Comparison of ENCODE assay signal across 1 cellular context in the genomic region with DNA sequence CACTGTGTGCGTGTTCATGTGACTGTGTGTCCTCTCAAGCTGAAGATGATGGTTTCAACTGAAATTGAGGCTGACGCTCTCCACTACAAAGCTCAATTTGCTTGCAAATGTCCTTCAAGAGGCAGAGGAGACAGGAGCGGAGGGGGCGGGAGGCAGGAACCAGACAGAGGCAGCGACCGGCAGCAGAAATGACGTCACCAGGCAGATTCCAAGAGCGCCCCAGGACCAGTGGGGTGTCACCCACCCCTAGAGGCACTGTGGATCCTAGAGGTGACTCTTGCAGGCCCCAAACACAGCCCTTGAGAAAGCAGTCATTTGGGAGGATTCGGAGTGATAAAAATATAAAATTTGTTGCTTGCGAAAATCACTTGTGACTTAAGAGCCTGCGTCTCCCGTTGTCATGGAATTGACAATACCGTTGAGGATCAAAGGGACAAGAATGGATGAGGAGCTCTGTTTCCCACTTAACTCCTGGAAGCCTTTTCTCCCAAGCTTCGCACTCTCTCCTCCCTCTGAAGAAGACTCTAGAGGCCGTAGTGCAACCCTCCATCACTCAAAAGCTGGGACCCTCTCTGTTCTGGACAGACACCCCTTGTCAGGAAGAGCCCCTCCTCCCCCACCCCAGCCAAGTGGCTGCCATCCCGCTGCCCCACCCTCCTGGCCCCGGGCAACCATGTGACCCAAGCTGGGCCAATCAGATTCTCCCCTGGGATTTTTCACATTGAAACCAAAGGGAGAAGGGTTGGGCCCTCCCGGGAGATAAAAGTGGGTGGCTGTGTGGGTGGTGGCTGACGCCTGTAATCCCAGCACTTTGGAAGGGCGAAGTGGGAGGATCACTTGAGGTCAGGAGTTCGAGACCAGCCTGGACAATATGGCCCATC.
TF ChIP-seq lines count a peak whose summit lies in the region.

No MANE protein-coding gene starts in this region.

TF ChIP-seq in SK-N-SH treated with all-trans-retinoic acid at 6 μM for 48 hours, 23 proteins besides CTCF, POLR2A, EP300 and RAD21 (continued from another document):
- TF ChIP-seq ZFP3 (CRISPR knock-in tag; IDR thresholded peaks at IDR 0.05) (no peak), TOX (CRISPR knock-in tag; IDR thresholded peaks at IDR 0.05; ENCODE audit: borderline replicate concordance) (no peak), OSR1 (CRISPR knock-in tag; IDR thresholded peaks at IDR 0.05) (no peak), RARB (CRISPR knock-in tag; IDR thresholded peaks at IDR 0.05) (no peak), CSDC2 (CRISPR knock-in tag; IDR thresholded peaks at IDR 0.05) (no peak), ZNF565 (CRISPR knock-in tag; conservative IDR thresholded peaks at IDR 0.05; ENCODE audit: low read depth) (no peak), GLIS3 (CRISPR knock-in tag; IDR thresholded peaks at IDR 0.05) (no peak), ZNF70 (CRISPR knock-in tag; IDR thresholded peaks at IDR 0.05) (no peak), BACH2 (CRISPR knock-in tag; IDR thresholded peaks at IDR 0.05; ENCODE audit: borderline replicate concordance) (no peak), SNAI2 (CRISPR knock-in tag; IDR thresholded peaks at IDR 0.05) (no peak)
- TF ChIP-seq, protein P1, sequence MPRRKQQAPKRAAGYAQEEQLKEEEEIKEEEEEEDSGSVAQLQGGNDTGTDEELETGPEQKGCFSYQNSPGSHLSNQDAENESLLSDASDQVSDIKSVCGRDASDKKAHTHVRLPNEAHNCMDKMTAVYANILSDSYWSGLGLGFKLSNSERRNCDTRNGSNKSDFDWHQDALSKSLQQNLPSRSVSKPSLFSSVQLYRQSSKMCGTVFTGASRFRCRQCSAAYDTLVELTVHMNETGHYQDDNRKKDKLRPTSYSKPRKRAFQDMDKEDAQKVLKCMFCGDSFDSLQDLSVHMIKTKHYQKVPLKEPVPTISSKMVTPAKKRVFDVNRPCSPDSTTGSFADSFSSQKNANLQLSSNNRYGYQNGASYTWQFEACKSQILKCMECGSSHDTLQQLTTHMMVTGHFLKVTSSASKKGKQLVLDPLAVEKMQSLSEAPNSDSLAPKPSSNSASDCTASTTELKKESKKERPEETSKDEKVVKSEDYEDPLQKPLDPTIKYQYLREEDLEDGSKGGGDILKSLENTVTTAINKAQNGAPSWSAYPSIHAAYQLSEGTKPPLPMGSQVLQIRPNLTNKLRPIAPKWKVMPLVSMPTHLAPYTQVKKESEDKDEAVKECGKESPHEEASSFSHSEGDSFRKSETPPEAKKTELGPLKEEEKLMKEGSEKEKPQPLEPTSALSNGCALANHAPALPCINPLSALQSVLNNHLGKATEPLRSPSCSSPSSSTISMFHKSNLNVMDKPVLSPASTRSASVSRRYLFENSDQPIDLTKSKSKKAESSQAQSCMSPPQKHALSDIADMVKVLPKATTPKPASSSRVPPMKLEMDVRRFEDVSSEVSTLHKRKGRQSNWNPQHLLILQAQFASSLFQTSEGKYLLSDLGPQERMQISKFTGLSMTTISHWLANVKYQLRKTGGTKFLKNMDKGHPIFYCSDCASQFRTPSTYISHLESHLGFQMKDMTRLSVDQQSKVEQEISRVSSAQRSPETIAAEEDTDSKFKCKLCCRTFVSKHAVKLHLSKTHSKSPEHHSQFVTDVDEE (CRISPR knock-in tag; IDR thresholded peaks at IDR 0.05), result no peak
- TF ChIP-seq, protein P2, sequence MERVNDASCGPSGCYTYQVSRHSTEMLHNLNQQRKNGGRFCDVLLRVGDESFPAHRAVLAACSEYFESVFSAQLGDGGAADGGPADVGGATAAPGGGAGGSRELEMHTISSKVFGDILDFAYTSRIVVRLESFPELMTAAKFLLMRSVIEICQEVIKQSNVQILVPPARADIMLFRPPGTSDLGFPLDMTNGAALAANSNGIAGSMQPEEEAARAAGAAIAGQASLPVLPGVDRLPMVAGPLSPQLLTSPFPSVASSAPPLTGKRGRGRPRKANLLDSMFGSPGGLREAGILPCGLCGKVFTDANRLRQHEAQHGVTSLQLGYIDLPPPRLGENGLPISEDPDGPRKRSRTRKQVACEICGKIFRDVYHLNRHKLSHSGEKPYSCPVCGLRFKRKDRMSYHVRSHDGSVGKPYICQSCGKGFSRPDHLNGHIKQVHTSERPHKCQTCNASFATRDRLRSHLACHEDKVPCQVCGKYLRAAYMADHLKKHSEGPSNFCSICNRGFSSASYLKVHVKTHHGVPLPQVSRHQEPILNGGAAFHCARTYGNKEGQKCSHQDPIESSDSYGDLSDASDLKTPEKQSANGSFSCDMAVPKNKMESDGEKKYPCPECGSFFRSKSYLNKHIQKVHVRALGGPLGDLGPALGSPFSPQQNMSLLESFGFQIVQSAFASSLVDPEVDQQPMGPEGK (CRISPR knock-in tag; IDR thresholded peaks at IDR 0.05; ENCODE audit: borderline replicate concordance), result no peak
- TF ChIP-seq, protein P3, sequence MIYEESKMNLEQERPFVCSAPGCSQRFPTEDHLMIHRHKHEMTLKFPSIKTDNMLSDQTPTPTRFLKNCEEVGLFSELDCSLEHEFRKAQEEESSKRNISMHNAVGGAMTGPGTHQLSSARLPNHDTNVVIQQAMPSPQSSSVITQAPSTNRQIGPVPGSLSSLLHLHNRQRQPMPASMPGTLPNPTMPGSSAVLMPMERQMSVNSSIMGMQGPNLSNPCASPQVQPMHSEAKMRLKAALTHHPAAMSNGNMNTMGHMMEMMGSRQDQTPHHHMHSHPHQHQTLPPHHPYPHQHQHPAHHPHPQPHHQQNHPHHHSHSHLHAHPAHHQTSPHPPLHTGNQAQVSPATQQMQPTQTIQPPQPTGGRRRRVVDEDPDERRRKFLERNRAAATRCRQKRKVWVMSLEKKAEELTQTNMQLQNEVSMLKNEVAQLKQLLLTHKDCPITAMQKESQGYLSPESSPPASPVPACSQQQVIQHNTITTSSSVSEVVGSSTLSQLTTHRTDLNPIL (CRISPR knock-in tag; IDR thresholded peaks at IDR 0.05; ENCODE audit: low read depth), result no peak
